ENCODE assay signal across 22 cellular contexts in the genomic region with DNA sequence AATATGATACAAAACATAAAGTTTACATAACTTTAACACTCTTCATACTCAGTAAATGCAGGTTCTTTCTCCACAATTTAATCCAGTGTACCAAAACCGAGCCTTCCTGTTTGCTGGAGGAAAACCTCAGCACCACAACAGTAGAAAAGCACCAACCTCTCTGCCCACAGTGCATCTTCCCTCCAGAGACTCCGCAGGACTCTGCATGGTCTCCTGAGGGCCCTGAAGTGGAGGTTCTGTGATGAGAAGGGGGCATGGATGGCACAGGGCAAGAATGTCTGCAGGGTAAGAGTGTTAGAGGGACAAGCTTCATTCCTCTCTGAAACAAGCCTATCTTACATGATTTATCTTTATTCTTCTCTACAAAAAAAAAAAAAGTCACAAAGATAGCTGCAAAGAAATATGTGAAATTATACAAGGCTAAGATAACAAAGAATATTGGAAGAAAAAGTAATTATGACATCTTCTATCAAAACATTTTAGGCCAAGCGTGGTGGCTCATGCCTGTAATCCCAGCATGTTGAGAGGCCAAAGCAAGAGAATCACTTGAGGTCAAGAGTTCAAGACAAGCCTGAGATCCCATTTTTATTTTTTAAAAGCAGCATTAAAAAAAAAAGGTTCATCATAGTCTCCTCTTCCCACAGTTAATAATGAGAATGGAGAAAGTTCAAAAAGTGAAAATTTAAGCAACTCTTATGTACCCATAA.
"Had no signal": no experiment of that assay in that cellular context is flagged by ENCODE, and none has a peak within 500 bp of the region (broad histone marks: within the 10 kb centered on the region; RNA-seq: fewer than 3 reads in every experiment).

No MANE protein-coding gene starts in this region.

- H3K9ac ChIP-seq: SK-N-SH had no signal

- H3K4me2 ChIP-seq: SK-N-SH had no signal

- DNase-seq: IMR-90, KBM-7, MG63, NCI-H1092, NCI-H1436, NCI-H187, NCI-H2029, NCI-H2081 treated with DMSO at 0.1 percent for 48 hours, NCI-H2171, NCI-H226, NCI-H446, NCI-H510A, NCI-H524 treated with DMSO at 0.1 percent for 48 hours, NCI-H69, NCI-H774, PC-3, SHP77, SK-N-SH, SW 1271 had no signal

- H3K27ac ChIP-seq: RWPE1 had no signal

- H3K9me3 ChIP-seq: MG63, SK-N-SH had no signal

- H3K4me3 ChIP-seq: MG63 had no signal

- H3K36me3 ChIP-seq: MG63 had no signal

- ATAC-seq: HepG2, Panc1, PC-3 had no signal
